ENCODE assay signal across 11 cellular contexts in the genomic region with DNA sequence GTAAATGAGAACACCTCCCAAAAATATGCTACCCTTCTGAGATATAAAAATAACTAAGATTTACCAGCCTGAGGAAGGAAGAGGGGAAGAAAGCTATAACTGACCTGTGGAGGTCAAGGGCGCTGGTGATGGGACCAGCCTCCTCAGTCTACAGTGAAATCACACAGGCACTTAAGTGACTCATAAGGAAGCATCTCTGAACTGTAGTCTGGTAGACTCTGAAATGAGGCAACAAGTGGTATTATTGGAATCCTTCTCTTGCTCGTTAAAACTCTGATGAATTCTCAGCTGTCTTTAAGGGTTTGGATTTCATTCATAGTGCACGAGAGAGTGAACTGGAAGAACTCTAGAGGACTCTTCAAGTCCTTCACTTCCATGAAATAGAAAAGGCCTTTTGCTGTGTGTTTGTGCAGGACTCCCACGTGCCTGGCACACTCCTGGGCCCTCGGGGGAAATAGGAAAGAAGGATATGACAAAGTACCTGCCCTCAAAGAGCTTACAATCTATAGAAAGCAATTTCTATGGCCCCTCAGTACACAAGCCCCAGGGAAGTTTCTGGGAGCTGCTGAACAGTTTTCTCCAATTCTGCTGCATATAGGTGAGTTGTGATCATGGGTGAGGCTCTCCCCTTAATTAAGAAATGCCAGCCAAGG.
DNase-seq lines count a peak whose midpoint lies in the region; ATAC-seq and TF ChIP-seq lines count a peak whose summit lies in the region.
"Had no signal": no experiment of that assay in that cellular context is flagged by ENCODE, and none has a peak within 500 bp of the region (broad histone marks: within the 10 kb centered on the region; RNA-seq: fewer than 3 reads in every experiment).

No MANE protein-coding gene starts in this region.

- ATAC-seq in RWPE2 (ENCODE audit: low read depth) (peak; percentile 97), HG03565 (IDR thresholded peaks at IDR 0.05; ENCODE audit: unreplicated experiment) (no peak)

- peaks cover 15% of the 10 kb centered on the region for H3K27me3 Mint-ChIP-seq in activated CD4-positive, alpha-beta memory T cell treated with anti-CD3 and anti-CD28 coated beads, Interleukin-2, amount 10 ng/mL, durations not matched to agents 7 days and 5 days

- 35% methylated on average over 5 of the region's 5 CpGs for WGBS in smooth muscle cell (ENCODE audit: low lambda C conversion rate)

- H3K36me3 ChIP-seq in RWPE2 (ENCODE audit: low read depth), result no peaks in the 10 kb centered on the region
- H3K36me3 ChIP-seq in smooth muscle cell (ENCODE audit: low read depth), result no peaks in the 10 kb centered on the region
- H3K36me3 ChIP-seq: uterus had no signal

- no peaks in the 10 kb centered on the region for H4K20me1 ChIP-seq in smooth muscle cell (ENCODE audit: low read depth)

- H3K4me2 ChIP-seq in smooth muscle cell, result no peak overlapping the region

- peaks cover 2% of the 10 kb centered on the region for H3K4me1 Mint-ChIP-seq in activated CD4-positive, alpha-beta memory T cell treated with anti-CD3 and anti-CD28 coated beads, Interleukin-2, amount 10 ng/mL, durations not matched to agents 7 days and 5 days

- peaks cover 17% of the 10 kb centered on the region for H3K4me1 ChIP-seq in RWPE2 (ENCODE audit: insufficient read depth, poor library complexity, severe bottlenecking)
- no peaks in the 10 kb centered on the region for H3K4me1 ChIP-seq in smooth muscle cell (ENCODE audit: low read depth)
- H3K4me1 ChIP-seq: uterus had no signal

- H3K9ac ChIP-seq in smooth muscle cell (ENCODE audit: low read depth), result no peak overlapping the region

- no peak overlapping the region for H3K27ac Mint-ChIP-seq in activated CD4-positive, alpha-beta memory T cell treated with anti-CD3 and anti-CD28 coated beads, Interleukin-2, amount 10 ng/mL, durations not matched to agents 7 days and 5 days

- DNase-seq in H4 (ENCODE audit: low spot score) (peak; percentile 46), RWPE2 (ENCODE audit: low spot score) (no peak), fibroblast of villous mesenchyme (ENCODE audit: low read depth) (peak; percentile 93), smooth muscle cell (lab: John Stamatoyannopoulos, UW; ENCODE audit: unreplicated experiment) (no peak), cerebellum (ENCODE audit: low spot score) (no peak), NCI-H524 (lab: John Stamatoyannopoulos, UW) (no peak)
- DNase-seq in activated CD4-positive, alpha-beta memory T cell treated with anti-CD3 and anti-CD28 coated beads, Interleukin-2, amount 10 ng/mL, durations not matched to agents 7 days and 5 days, result no peak
- DNase-seq: effector memory CD4-positive, alpha-beta T cell; NCI-H2227 treated with DMSO at 0.1 percent for 48 hours; uterus had no signal

- CTCF ChIA-PET in activated CD4-positive, alpha-beta memory T cell treated with anti-CD3 and anti-CD28 coated beads, Interleukin-2, amount 10 ng/mL, durations not matched to agents 7 days and 5 days (lab: Charles Lee), result no interaction called here

- H3K4me3 ChIP-seq in RWPE2 (ENCODE audit: severe bottlenecking) (no peak overlapping the region), fibroblast of villous mesenchyme (ENCODE audit: low read depth, low read length) (no peak overlapping the region), smooth muscle cell (no peak overlapping the region)
- H3K4me3 ChIP-seq: uterus had no signal

- TF ChIP-seq CTCF in RWPE2 (IDR thresholded peaks at IDR 0.05; ENCODE audit: poor library complexity, severe bottlenecking) (no peak), fibroblast of villous mesenchyme (IDR thresholded peaks at IDR 0.05; ENCODE audit: insufficient read depth, low read depth, low read length) (no peak), smooth muscle cell (IDR thresholded peaks at IDR 0.05; ENCODE audit: borderline replicate concordance, insufficient read depth, poor library complexity, severe bottlenecking) (no peak)

- H3K9me3 Mint-ChIP-seq in activated CD4-positive, alpha-beta memory T cell treated with anti-CD3 and anti-CD28 coated beads, Interleukin-2, amount 10 ng/mL, durations not matched to agents 7 days and 5 days, result no peaks in the 10 kb centered on the region

- no peaks in the 10 kb centered on the region for H3K79me2 ChIP-seq in smooth muscle cell (ENCODE audit: low read depth)

- peak overlapping the region; percentile 70 for H3K27ac ChIP-seq in RWPE2 (ENCODE audit: poor library complexity, severe bottlenecking)
- peak overlapping the region; percentile 82 for H3K27ac ChIP-seq in smooth muscle cell (ENCODE audit: low read depth)
- H3K27ac ChIP-seq: uterus had no signal

- H2AFZ ChIP-seq in smooth muscle cell (ENCODE audit: low read depth), result no peak overlapping the region

- POLR2A ChIA-PET in activated CD4-positive, alpha-beta memory T cell treated with anti-CD3 and anti-CD28 coated beads, Interleukin-2, amount 10 ng/mL, durations not matched to agents 7 days and 5 days (lab: Charles Lee), result no interaction called here

- H3F3A ChIP-seq in smooth muscle cell (ENCODE audit: low read depth), result peaks cover 26% of the 10 kb centered on the region

- H3K4me3 Mint-ChIP-seq in activated CD4-positive, alpha-beta memory T cell treated with anti-CD3 and anti-CD28 coated beads, Interleukin-2, amount 10 ng/mL, durations not matched to agents 7 days and 5 days, result no peak overlapping the region

- no peaks in the 10 kb centered on the region for H3K36me3 Mint-ChIP-seq in activated CD4-positive, alpha-beta memory T cell treated with anti-CD3 and anti-CD28 coated beads, Interleukin-2, amount 10 ng/mL, durations not matched to agents 7 days and 5 days (ENCODE audit: low read depth)

- H3K27me3 ChIP-seq in RWPE2 (ENCODE audit: insufficient read depth, poor library complexity, severe bottlenecking) (no peaks in the 10 kb centered on the region), smooth muscle cell (ENCODE audit: low read depth) (no peaks in the 10 kb centered on the region)
- H3K27me3 ChIP-seq: uterus had no signal

- H3K9me3 ChIP-seq in RWPE2 (ENCODE audit: severe bottlenecking) (no peaks in the 10 kb centered on the region), smooth muscle cell (replicated peaks; ENCODE audit: low read depth) (no peaks in the 10 kb centered on the region)
- H3K9me3 ChIP-seq: uterus had no signal

Comparison
In these comparisons a context has a peak if more than half of its experiments do, and no peak if none do; other contexts are left out.
1. DNase-seq: peak in H4 (single experiment) and fibroblast of villous mesenchyme (single experiment); none in RWPE2 (single experiment), smooth muscle cell (single experiment), cerebellum (single experiment), activated CD4-positive, alpha-beta memory T cell treated with anti-CD3 and anti-CD28 coated beads, Interleukin-2, amount 10 ng/mL, durations not matched to agents 7 days and 5 days (single experiment) and NCI-H524 (0 of 2).